ENCODE assay signal across 8 cellular contexts in genomic region chr19:45886427-45887310, GRCh38.
A peak's percentile ranks its signal among the peaks of the same experiment; 100 is the strongest.
DNase-seq lines count a peak whose midpoint lies in the region; ATAC-seq and TF ChIP-seq lines count a peak whose summit lies in the region.

No MANE protein-coding gene starts in this region.

- peak; percentile 64 for TF ChIP-seq POLR2A in GM19099 (IDR thresholded peaks at IDR 0.05; ENCODE audit: extremely low read depth, insufficient read length, low read depth)

- H3K27ac ChIP-seq in cingulate gyrus (ENCODE audit: low read depth, low read length) = peak overlapping the region; percentile 83
- peak overlapping the region; percentile 89 for H3K27ac ChIP-seq in layer of hippocampus (ENCODE audit: low read depth, low read length)

- TF ChIP-seq CTCF in AG10803 (conservative IDR thresholded peaks at IDR 0.05; ENCODE audit: low read length) = no peak

- H3K4me3 ChIP-seq in AG10803 (ENCODE audit: low read length) = peak overlapping the region; percentile 76

- peak; percentile 47 for ATAC-seq in HG03432 (IDR thresholded peaks at IDR 0.05; ENCODE audit: unreplicated experiment)

- DNase-seq in AG10803 (ENCODE audit: low read depth) (peak; percentile 91), NCI-H524 (lab: John Stamatoyannopoulos, UW) (peak; percentile 80 to 83)
- DNase-seq in activated CD4-positive, alpha-beta T cell treated with anti-CD3 and anti-CD28 coated beads for 4 hours = peak; percentile 88 to 89
- peak; percentile 67 to 73 for DNase-seq in stimulated activated CD4-positive, alpha-beta T cell treated with anti-CD3 and anti-CD28 coated beads, Interleukin-1b, Interleukin-23, amount 100 ng/mL, for 1 hour (ENCODE audit: low read depth in 2 of 2)

- H3K27me3 ChIP-seq in layer of hippocampus (ENCODE audit: control insufficient read depth, insufficient read depth, low read length) = no peaks in the 10 kb centered on the region

Comparison
In these comparisons a context has a peak if more than half of its experiments do, and no peak if none do; other contexts are left out.
1. Peak in every context shown above with its lines: DNase-seq, ATAC-seq, H3K4me3 ChIP-seq and H3K27ac ChIP-seq.